ENCODE assay signal across 1 cellular context in the genomic region with DNA sequence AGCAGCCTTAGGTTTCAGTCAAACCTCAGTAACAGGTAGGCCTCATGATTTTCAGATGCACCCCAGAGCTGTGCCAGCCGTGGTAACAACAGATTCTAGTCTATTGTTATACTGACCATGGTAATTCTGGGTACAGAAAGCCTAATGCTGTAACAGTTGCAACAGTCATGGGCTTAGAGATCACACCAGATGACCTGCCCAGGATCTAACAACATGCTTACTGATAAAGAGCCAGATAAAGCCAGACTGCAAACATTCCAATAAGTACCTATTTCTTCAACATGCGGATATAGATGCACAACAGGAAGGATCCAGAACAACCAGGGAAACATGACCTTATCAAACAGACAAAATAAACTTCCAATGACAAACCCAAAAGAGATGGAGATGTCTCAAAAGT.
A peak's percentile ranks its signal among the peaks of the same experiment; 100 is the strongest.
TF ChIP-seq lines count a peak whose summit lies in the region.

No MANE protein-coding gene starts in this region.

TF ChIP-seq in HepG2, 621 proteins besides CTCF, POLR2A, EP300 and RAD21:
- TF ChIP-seq BCL6 (CRISPR knock-in tag; IDR thresholded peaks at IDR 0.05) (peak; percentile 33; the same call in 1 of the 2 replicates), RXRA (CRISPR knock-in tag; IDR thresholded peaks at IDR 0.05) (no peak), SOX13 (IDR thresholded peaks at IDR 0.05) (no peak), SOX13 (CRISPR knock-in tag; conservative IDR thresholded peaks at IDR 0.05 in 1 of 2, IDR thresholded peaks at IDR 0.05 in 1 of 2) (peak in 1 of 2 experiments; percentile 66; a peak in 1 of 4 replicates), NCOA2 (CRISPR knock-in tag; IDR thresholded peaks at IDR 0.05) (0 out of 2 replicates have a peak, but pooled peaks have one; percentile 34), MXD4 (CRISPR knock-in tag; IDR thresholded peaks at IDR 0.05) (no peak), EHMT2 (IDR thresholded peaks at IDR 0.05; ENCODE audit: borderline replicate concordance, low read depth, low read length) (no peak), PLRG1 (conservative IDR thresholded peaks at IDR 0.05) (no peak), FOXA1 (IDR thresholded peaks at IDR 0.05) (no peak), FOXA1 (CRISPR knock-in tag; IDR thresholded peaks at IDR 0.05) (peak; percentile 25; the same call in 1 of the 2 replicates)
- TF ChIP-seq, protein P1, sequence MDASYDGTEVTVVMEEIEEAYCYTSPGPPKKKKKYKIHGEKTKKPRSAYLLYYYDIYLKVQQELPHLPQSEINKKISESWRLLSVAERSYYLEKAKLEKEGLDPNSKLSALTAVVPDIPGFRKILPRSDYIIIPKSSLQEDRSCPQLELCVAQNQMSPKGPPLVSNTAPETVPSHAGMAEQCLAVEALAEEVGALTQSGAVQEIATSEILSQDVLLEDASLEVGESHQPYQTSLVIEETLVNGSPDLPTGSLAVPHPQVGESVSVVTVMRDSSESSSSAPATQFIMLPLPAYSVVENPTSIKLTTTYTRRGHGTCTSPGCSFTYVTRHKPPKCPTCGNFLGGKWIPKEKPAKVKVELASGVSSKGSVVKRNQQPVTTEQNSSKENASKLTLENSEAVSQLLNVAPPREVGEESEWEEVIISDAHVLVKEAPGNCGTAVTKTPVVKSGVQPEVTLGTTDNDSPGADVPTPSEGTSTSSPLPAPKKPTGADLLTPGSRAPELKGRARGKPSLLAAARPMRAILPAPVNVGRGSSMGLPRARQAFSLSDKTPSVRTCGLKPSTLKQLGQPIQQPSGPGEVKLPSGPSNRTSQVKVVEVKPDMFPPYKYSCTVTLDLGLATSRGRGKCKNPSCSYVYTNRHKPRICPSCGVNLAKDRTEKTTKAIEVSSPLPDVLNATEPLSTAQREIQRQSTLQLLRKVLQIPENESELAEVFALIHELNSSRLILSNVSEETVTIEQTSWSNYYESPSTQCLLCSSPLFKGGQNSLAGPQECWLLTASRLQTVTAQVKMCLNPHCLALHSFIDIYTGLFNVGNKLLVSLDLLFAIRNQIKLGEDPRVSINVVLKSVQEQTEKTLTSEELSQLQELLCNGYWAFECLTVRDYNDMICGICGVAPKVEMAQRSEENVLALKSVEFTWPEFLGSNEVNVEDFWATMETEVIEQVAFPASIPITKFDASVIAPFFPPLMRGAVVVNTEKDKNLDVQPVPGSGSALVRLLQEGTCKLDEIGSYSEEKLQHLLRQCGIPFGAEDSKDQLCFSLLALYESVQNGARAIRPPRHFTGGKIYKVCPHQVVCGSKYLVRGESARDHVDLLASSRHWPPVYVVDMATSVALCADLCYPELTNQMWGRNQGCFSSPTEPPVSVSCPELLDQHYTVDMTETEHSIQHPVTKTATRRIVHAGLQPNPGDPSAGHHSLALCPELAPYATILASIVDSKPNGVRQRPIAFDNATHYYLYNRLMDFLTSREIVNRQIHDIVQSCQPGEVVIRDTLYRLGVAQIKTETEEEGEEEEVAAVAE (CRISPR knock-in tag; IDR thresholded peaks at IDR 0.05; ENCODE audit: borderline replicate concordance), result no peak
- TF ChIP-seq, protein P2, sequence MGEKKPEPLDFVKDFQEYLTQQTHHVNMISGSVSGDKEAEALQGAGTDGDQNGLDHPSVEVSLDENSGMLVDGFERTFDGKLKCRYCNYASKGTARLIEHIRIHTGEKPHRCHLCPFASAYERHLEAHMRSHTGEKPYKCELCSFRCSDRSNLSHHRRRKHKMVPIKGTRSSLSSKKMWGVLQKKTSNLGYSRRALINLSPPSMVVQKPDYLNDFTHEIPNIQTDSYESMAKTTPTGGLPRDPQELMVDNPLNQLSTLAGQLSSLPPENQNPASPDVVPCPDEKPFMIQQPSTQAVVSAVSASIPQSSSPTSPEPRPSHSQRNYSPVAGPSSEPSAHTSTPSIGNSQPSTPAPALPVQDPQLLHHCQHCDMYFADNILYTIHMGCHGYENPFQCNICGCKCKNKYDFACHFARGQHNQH (CRISPR knock-in tag; IDR thresholded peaks at IDR 0.05), result no peak
